Comparison of ENCODE assay signal across 9 cellular contexts in genomic region chr17:75344664-75345063, GRCh38. TPM values are rescaled to one million over a fixed set of nuclear protein-coding genes. Genes with fewer than 3 reads are reported as not detected.
DNase-seq lines count a peak whose midpoint lies in the region; ATAC-seq and TF ChIP-seq lines count a peak whose summit lies in the region.
"Had no signal": no experiment of that assay in that cellular context is flagged by ENCODE, and none has a peak within 500 bp of the region (broad histone marks: within the 10 kb centered on the region; RNA-seq: fewer than 3 reads in every experiment).

No MANE protein-coding gene starts in this region.

- TF ChIP-seq EP300 in stomach (IDR thresholded peaks at IDR 0.05), result no peak

- H3K36me3 ChIP-seq in CD8-positive, alpha-beta memory T cell (ENCODE audit: insufficient read depth, low read length), result no peaks in the 10 kb centered on the region
- H3K36me3 ChIP-seq in naive thymus-derived CD4-positive, alpha-beta T cell (ENCODE audit: control insufficient read depth in 2 of 3, insufficient read depth in 3 of 3, low read length in 3 of 3), result no peaks in the 10 kb centered on the region
- no peaks in the 10 kb centered on the region for H3K36me3 ChIP-seq in stomach

- H3K4me3 Mint-ChIP-seq in CD8-positive, alpha-beta memory T cell, result peak overlapping the region in 5 of 7 donors; percentile 15 to 85 (median 58)
- H3K4me3 Mint-ChIP-seq in naive thymus-derived CD4-positive, alpha-beta T cell, result peak overlapping the region; percentile 44 to 91 (median 81)

- peak overlapping the region in 7 of 8 donors; percentile 43 to 98 (median 90) for H3K27ac Mint-ChIP-seq in CD8-positive, alpha-beta memory T cell
- H3K27ac Mint-ChIP-seq in naive thymus-derived CD4-positive, alpha-beta T cell, result peak overlapping the region; percentile 76 to 97 (median 92)

- no peaks in the 10 kb centered on the region for H3K27me3 Mint-ChIP-seq in CD8-positive, alpha-beta memory T cell
- no peaks in the 10 kb centered on the region for H3K27me3 Mint-ChIP-seq in naive thymus-derived CD4-positive, alpha-beta T cell

- peaks cover 90% of the 10 kb centered on the region for H3K4me1 ChIP-seq in CD8-positive, alpha-beta memory T cell (ENCODE audit: insufficient read depth, low read length)
- peaks cover 71 to 91% of the 10 kb centered on the region in 2 donors for H3K4me1 ChIP-seq in naive thymus-derived CD4-positive, alpha-beta T cell (ENCODE audit: control insufficient read depth in 2 of 2, insufficient read depth in 2 of 2, low read length in 2 of 2)
- peaks cover 44 to 98% (median 74%) of the 10 kb centered on the region in 4 donors for H3K4me1 ChIP-seq in stomach

- WGBS in stomach, 5 donors, result 82 to 91% (median 87%) methylated on average over 5 of the region's 5 CpGs

- CTCF ChIA-PET in CD8-positive, alpha-beta memory T cell (lab: Charles Lee), result interaction anchor here (0.8 to 3.6 kb wide), 6 partner anchors 13 to 172 kb away, joined by 3 to 18 read pairs (median 4); partner anchors contain the start of genes GRB2 and TSEN54
- CTCF ChIA-PET in naive thymus-derived CD4-positive, alpha-beta T cell (lab: Charles Lee), result interaction anchor here (1.5 to 2.8 kb wide), 3 partner anchors 8 to 67 kb away, joined by 3 to 11 read pairs (median 8); no protein-coding TSS in a partner anchor

- TF ChIP-seq POLR2A in stomach (IDR thresholded peaks at IDR 0.05), result no peak

- no peaks in the 10 kb centered on the region for H3K9me3 Mint-ChIP-seq in CD8-positive, alpha-beta memory T cell
- no peaks in the 10 kb centered on the region for H3K9me3 Mint-ChIP-seq in naive thymus-derived CD4-positive, alpha-beta T cell

- H3K9me3 ChIP-seq in CD8-positive, alpha-beta memory T cell (ENCODE audit: low read length), result no peaks in the 10 kb centered on the region
- H3K9me3 ChIP-seq in naive thymus-derived CD4-positive, alpha-beta T cell (ENCODE audit: control insufficient read depth in 2 of 3, low read length in 3 of 3), result no peaks in the 10 kb centered on the region
- no peaks in the 10 kb centered on the region for H3K9me3 ChIP-seq in stomach

- peaks cover 85 to 98% (median 95%) of the 10 kb centered on the region in 3 donors for H3K4me1 Mint-ChIP-seq in CD8-positive, alpha-beta memory T cell
- peaks cover 59 to 100% (median 90%) of the 10 kb centered on the region in 7 donors for H3K4me1 Mint-ChIP-seq in naive thymus-derived CD4-positive, alpha-beta T cell

- no peak for DNase-seq in CD8-positive, alpha-beta memory T cell
- peak; percentile 81 for DNase-seq in NCI-H2107 treated with DMSO at 0.1 percent for 48 hours (lab: John Stamatoyannopoulos, UW; ENCODE audit: unreplicated experiment)
- DNase-seq in activated T-cell treated with anti-CD3 and anti-CD28 coated beads for 48 hours (ENCODE audit: low read depth), result peak; percentile 12
- DNase-seq in naive thymus-derived CD4-positive, alpha-beta T cell, result peak in 1 of 9 donors; percentile 45
- no peak for DNase-seq in A172 (ENCODE audit: low spot score)
- no peak for DNase-seq in SHP77 treated with DMSO at 0.1 percent for 48 hours (lab: John Stamatoyannopoulos, UW)
- DNase-seq in stomach, result no peak
- DNase-seq in OCI-M2 (lab: John Stamatoyannopoulos, UW; ENCODE audit: unreplicated experiment), result no peak

- TF ChIP-seq CTCF in stomach (IDR thresholded peaks at IDR 0.05), result no peak

- POLR2A ChIA-PET in CD8-positive, alpha-beta memory T cell (lab: Charles Lee), result no interaction called here
- POLR2A ChIA-PET in naive thymus-derived CD4-positive, alpha-beta T cell (lab: Charles Lee), result interaction anchor here (0.7 to 3.1 kb wide), 10 partner anchors 8 to 112 kb away, joined by 3 to 9 read pairs (median 4); partner anchors contain the start of genes GRB2 and TMEM94

- H3K27me3 ChIP-seq in CD8-positive, alpha-beta memory T cell (ENCODE audit: insufficient read depth, low read length, poor library complexity, severe bottlenecking), result no peaks in the 10 kb centered on the region
- no peaks in the 10 kb centered on the region for H3K27me3 ChIP-seq in naive thymus-derived CD4-positive, alpha-beta T cell (ENCODE audit: control insufficient read depth in 2 of 2, insufficient read depth in 2 of 2, low read length in 2 of 2)
- H3K27me3 ChIP-seq in stomach, result no peaks in the 10 kb centered on the region

- ATAC-seq in naive thymus-derived CD4-positive, alpha-beta T cell, result no peak

- no peak overlapping the region for H3K4me3 ChIP-seq in CD8-positive, alpha-beta memory T cell (ENCODE audit: low read length)
- no peak overlapping the region for H3K4me3 ChIP-seq in naive thymus-derived CD4-positive, alpha-beta T cell (ENCODE audit: low read length)
- no peak overlapping the region for H3K4me3 ChIP-seq in stomach

- H3K36me3 Mint-ChIP-seq in CD8-positive, alpha-beta memory T cell, result peaks cover 0 to 4% (median 0%) of the 10 kb centered on the region in 3 donors
- H3K36me3 Mint-ChIP-seq in naive thymus-derived CD4-positive, alpha-beta T cell, result peaks cover 0 to 12% (median 0%) of the 10 kb centered on the region in 5 donors

- intact Hi-C loops in naive thymus-derived CD4-positive, alpha-beta T cell (cut with micrococcal nuclease), result loop anchor here in 1 of 2 donors (1.0 kb wide), 1 partner anchor 60 kb away; no protein-coding TSS in a partner anchor
- intact Hi-C loops in stomach (cut with DNase I; ENCODE audit: low total_unique reads), result no loop called here

- no peak overlapping the region for H3K27ac ChIP-seq in CD8-positive, alpha-beta memory T cell (ENCODE audit: low read depth, low read length)
- H3K27ac ChIP-seq in naive thymus-derived CD4-positive, alpha-beta T cell (ENCODE audit: low read depth, low read length), result peak overlapping the region; percentile 57
- H3K27ac ChIP-seq in stomach, result no peak overlapping the region
- H3K27ac ChIP-seq: parathyroid adenoma had no signal

RNA-seq across cellular contexts. Expression of gene SLC25A19, which starts 55.4 kb away (rescaled TPM):
- 100 to 1,000 TPM; 119 to 126 TPM for total RNA-seq in CD8-positive, alpha-beta memory T cell
- polyA plus RNA-seq in CD8-positive, alpha-beta memory T cell, result 15.5 TPM
- total RNA-seq in naive thymus-derived CD4-positive, alpha-beta T cell, result 10 to 100 TPM; 15.6 to 42.5 (median 21.1) TPM
- 10 to 100 TPM; 13.0 to 15.5 TPM for polyA plus RNA-seq in naive thymus-derived CD4-positive, alpha-beta T cell
- total RNA-seq in A172 (2014; rRNA removed; shearing (Covaris generic)), result 13.6 and 22.6 TPM in 2 replicates
- 10 to 100 TPM in 2 of 5 donors, 1 to 10 TPM in 3; 2.3 to 40.6 (median 6.4) TPM for total RNA-seq in stomach
- 10 to 100 TPM in 2 of 3 donors, 1 to 10 TPM in 1; 8.1 to 16.5 (median 11.7) TPM for polyA plus RNA-seq in stomach

Comparison
In these comparisons a context has a peak if more than half of its experiments do, and no peak if none do; other contexts are left out.
1. DNase-seq: peak in NCI-H2107 treated with DMSO at 0.1 percent for 48 hours (single experiment) and activated T-cell treated with anti-CD3 and anti-CD28 coated beads for 48 hours (single experiment); none in CD8-positive, alpha-beta memory T cell (0 of 5), A172 (single experiment), SHP77 treated with DMSO at 0.1 percent for 48 hours (single experiment), stomach (single experiment) and OCI-M2 (single experiment).